Comparison of ENCODE assay signal across 9 cellular contexts in the genomic region with DNA sequence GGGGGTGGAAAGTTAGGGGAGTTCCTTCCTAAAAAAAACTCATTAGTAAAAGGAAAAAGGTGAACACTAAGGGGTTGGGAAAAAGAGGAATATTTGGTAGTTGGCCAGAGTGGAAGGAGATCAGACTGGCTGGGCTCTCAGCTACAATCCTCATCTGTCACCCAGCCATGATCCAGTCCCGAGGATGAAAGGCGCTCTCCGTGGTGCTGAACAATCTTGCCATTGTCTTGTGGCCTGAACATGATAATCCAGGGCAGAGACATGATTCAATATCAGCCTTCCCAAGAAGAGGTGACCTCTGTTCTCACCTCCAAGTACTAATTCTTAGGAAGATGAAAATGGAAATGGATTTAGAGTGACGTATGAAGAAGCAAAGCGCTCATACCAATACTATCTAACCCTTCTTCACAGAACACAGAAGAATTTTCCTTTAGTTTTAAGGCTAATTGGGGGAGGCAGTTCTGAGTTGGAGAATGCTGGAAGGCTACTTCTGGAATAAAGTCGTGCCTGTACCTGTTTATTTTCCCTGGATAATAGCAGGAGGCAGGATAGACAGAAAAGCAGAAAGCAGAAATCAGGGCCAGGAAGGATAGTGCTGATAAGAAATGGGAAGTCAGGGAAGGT. TPM values are rescaled to one million over a fixed set of nuclear protein-coding genes. Genes with fewer than 3 reads are reported as not detected.
DNase-seq lines count a peak whose midpoint lies in the region; ATAC-seq and TF ChIP-seq lines count a peak whose summit lies in the region.
"Had no signal": no experiment of that assay in that cellular context is flagged by ENCODE, and none has a peak within 500 bp of the region (broad histone marks: within the 10 kb centered on the region; RNA-seq: fewer than 3 reads in every experiment).

No MANE protein-coding gene starts in this region.

- TF ChIP-seq CTCF in heart right ventricle (IDR thresholded peaks at IDR 0.05) (no peak), right atrium auricular region (IDR thresholded peaks at IDR 0.05) (no peak), hepatocyte (IDR thresholded peaks at IDR 0.05; ENCODE audit: poor library complexity) (no peak), transverse colon (IDR thresholded peaks at IDR 0.05) (no peak)

- H3K36me3 ChIP-seq in heart right ventricle (peaks cover 0 to 27% (median 0%) of the 10 kb centered on the region in 9 donors), right atrium auricular region (no peaks in the 10 kb centered on the region), hepatocyte (replicated peaks; ENCODE audit: insufficient read depth, low read depth) (no peaks in the 10 kb centered on the region), transverse colon (no peaks in the 10 kb centered on the region)

- no peak for TF ChIP-seq POLR2A in transverse colon (IDR thresholded peaks at IDR 0.05)

- ATAC-seq in heart right ventricle (peak in 2 of 8 donors; percentile 59 to 64), GM19324 (IDR thresholded peaks at IDR 0.05; ENCODE audit: low FRiP score, unreplicated experiment) (no peak), HG03280 (IDR thresholded peaks at IDR 0.05; ENCODE audit: unreplicated experiment) (no peak)
- ATAC-seq: CD8-positive, alpha-beta T cell had no signal

- H3K27me3 ChIP-seq in heart right ventricle (no peaks in the 10 kb centered on the region), right atrium auricular region (no peaks in the 10 kb centered on the region), hepatocyte (no peaks in the 10 kb centered on the region), transverse colon (no peaks in the 10 kb centered on the region)

- H3K4me2 ChIP-seq in hepatocyte: no peak overlapping the region

- H3K4me1 ChIP-seq in heart right ventricle (peaks cover 0 to 10% (median 0%) of the 10 kb centered on the region in 9 donors), right atrium auricular region (no peaks in the 10 kb centered on the region), hepatocyte (ENCODE audit: insufficient read depth) (no peaks in the 10 kb centered on the region), transverse colon (no peaks in the 10 kb centered on the region)

- in situ Hi-C loops in transverse colon (cut with MboI; ENCODE audit: low pct_ligation_motif_present in 1 of 4, low pct_unique_long_range_greater_than_20kb in 1 of 4, low sequenced_read_pairs in 3 of 4): no loop called here

- no peak for TF ChIP-seq EP300 in transverse colon (IDR thresholded peaks at IDR 0.05; ENCODE audit: low read depth)

- no peak overlapping the region for H3K27ac ChIP-seq in heart right ventricle
- H3K27ac ChIP-seq in right atrium auricular region: no peak overlapping the region
- H3K27ac ChIP-seq in hepatocyte: no peak overlapping the region
- no peak overlapping the region for H3K27ac ChIP-seq in transverse colon

- H3K4me3 ChIP-seq in heart right ventricle: no peak overlapping the region
- H3K4me3 ChIP-seq in right atrium auricular region: no peak overlapping the region
- no peak overlapping the region for H3K4me3 ChIP-seq in hepatocyte
- H3K4me3 ChIP-seq in transverse colon: no peak overlapping the region

- intact Hi-C loops in heart right ventricle (cut with DNase I): loop anchor here in 1 of 10 donors (2.0 kb wide), 1 partner anchor 87 kb away; no protein-coding TSS in a partner anchor
- intact Hi-C loops in transverse colon (cut with DNase I; ENCODE audit: low total_unique reads): no loop called here

- WGBS in heart right ventricle, 2 donors: 17 to 28% methylated on average over 6 of the region's 6 CpGs
- WGBS in hepatocyte (ENCODE audit: low lambda C conversion rate, missing lambda C conversion rate): 17% methylated on average over 6 of the region's 6 CpGs
- WGBS in transverse colon (ENCODE audit: low coverage in 1 of 2), 2 donors: 24 to 28% methylated on average over 5 to 6 of the region's 6 CpGs

- H4K20me1 ChIP-seq in hepatocyte (ENCODE audit: insufficient read depth, poor library complexity, severe bottlenecking): no peaks in the 10 kb centered on the region

- no peaks in the 10 kb centered on the region for H3K9me2 ChIP-seq in hepatocyte (replicated peaks; ENCODE audit: insufficient read depth)

- no peaks in the 10 kb centered on the region for H3K79me2 ChIP-seq in hepatocyte

- H2AFZ ChIP-seq in hepatocyte: no peak overlapping the region

- H3K9me3 ChIP-seq in heart right ventricle (no peaks in the 10 kb centered on the region), right atrium auricular region (no peaks in the 10 kb centered on the region), hepatocyte (ENCODE audit: low read depth) (no peaks in the 10 kb centered on the region), transverse colon (no peaks in the 10 kb centered on the region)

- DNase-seq in heart right ventricle (peak; percentile 13 to 40), right atrium auricular region (ENCODE audit: low spot score) (no peak), hepatocyte (ENCODE audit: low spot score) (peak; percentile 76), transverse colon (peak; percentile 29), SW 1271 (lab: John Stamatoyannopoulos, UW) (no peak)
- DNase-seq in activated CD4-positive, alpha-beta T cell treated with anti-CD3 and anti-CD28 coated beads, Interleukin-2, amount 50 U/mL, for 1 hour: peak; percentile 29

RNA-seq across cellular contexts. Expression of a gene that starts 36.6 kb away (rescaled TPM):
- total RNA-seq in heart right ventricle (1 to 10 TPM; 4.9 to 9.1 (median 7.1) TPM), right atrium auricular region (1 to 10 TPM; 5.4 to 7.4 TPM), hepatocyte (30.0 and 32.2 TPM in 2 replicates), transverse colon (100 to 1,000 TPM in 1 of 4 donors, 10 to 100 TPM in 3; 42.0 to 113 (median 66.3) TPM)
- polyA plus RNA-seq in heart right ventricle (1 to 10 TPM; 1.3 to 4.8 TPM), hepatocyte (13.2 and 23.4 TPM in 2 replicates)

RNA-seq across cellular contexts. Expression of a gene that starts 45.0 kb away (rescaled TPM):
- total RNA-seq in heart right ventricle (10 to 100 TPM; 18.9 to 38.6 (median 27.9) TPM), right atrium auricular region (10 to 100 TPM; 10.5 to 19.9 TPM), hepatocyte (8.8 and 9.5 TPM in 2 replicates), transverse colon (10 to 100 TPM in 1 of 4 donors, 1 to 10 TPM in 3; 3.7 to 15.3 (median 8.0) TPM)
- polyA plus RNA-seq in heart right ventricle (10 to 100 TPM; 15.1 to 20.7 TPM), hepatocyte (15.0 and 16.3 TPM in 2 replicates)

RNA-seq across cellular contexts. Expression of a gene that starts 45.3 kb away (rescaled TPM):
- total RNA-seq in heart right ventricle: under 1 TPM in 2 of 10 donors, not detected in 8; 0.09 to 0.18 TPM
- polyA plus RNA-seq in heart right ventricle: under 1 TPM in 1 of 2 donors, not detected in 1; 0.28 TPM
- total RNA-seq in right atrium auricular region: not detected
- total RNA-seq in hepatocyte: 0.57 TPM in 1 of 2 replicates, not detected in the other
- not detected in 2 replicates for polyA plus RNA-seq in hepatocyte
- total RNA-seq in transverse colon: not detected
- total RNA-seq: CD8-positive, alpha-beta T cell had no signal

Comparison
In these comparisons a context has a peak if more than half of its experiments do, and no peak if none do; other contexts are left out.
1. DNase-seq: peak in heart right ventricle (2 of 2), activated CD4-positive, alpha-beta T cell treated with anti-CD3 and anti-CD28 coated beads, Interleukin-2, amount 50 U/mL, for 1 hour (single experiment), hepatocyte (single experiment) and transverse colon (single experiment); none in right atrium auricular region (single experiment) and SW 1271 (0 of 2).